In the genomic region with DNA sequence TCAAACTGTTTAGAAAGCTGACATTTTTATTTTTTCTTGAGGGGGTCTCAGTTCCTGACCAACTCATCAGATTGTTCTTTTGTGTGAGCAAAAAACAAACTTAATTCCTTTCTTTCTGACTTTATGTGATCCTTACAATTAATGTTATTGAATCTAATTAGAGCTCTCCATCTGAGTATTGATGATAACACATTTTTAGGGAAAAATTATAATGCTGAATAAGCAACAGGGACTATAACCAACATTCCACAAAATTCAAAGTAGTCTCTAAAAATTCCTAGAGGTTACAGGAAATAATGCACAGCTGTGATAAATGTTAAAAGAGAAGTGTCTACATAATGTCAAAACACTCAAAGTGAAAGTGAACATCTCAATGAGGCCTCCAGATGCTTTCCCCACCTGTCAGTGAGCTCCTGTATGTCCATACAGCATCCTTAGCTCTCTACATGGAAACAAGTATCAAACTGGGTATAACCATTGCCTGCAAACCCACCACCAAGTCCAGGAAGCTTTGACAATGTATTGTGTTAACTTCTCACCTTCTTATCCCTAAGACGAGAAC, we compare ENCODE assay signal across 15 cellular contexts.
DNase-seq lines count a peak whose midpoint lies in the region; ATAC-seq and TF ChIP-seq lines count a peak whose summit lies in the region.
"Had no signal": no experiment of that assay in that cellular context is flagged by ENCODE, and none has a peak within 500 bp of the region (broad histone marks: within the 10 kb centered on the region; RNA-seq: fewer than 3 reads in every experiment).

No MANE protein-coding gene starts in this region.

- no peaks in the 10 kb centered on the region for H3F3A ChIP-seq in SK-N-SH (replicated peaks; ENCODE audit: insufficient read depth)
- H3F3A ChIP-seq in GM23248 (ENCODE audit: insufficient read depth) = no peaks in the 10 kb centered on the region
- no peaks in the 10 kb centered on the region for H3F3A ChIP-seq in smooth muscle cell (ENCODE audit: low read depth)

- H3K9me2 ChIP-seq in SK-N-SH (no peaks in the 10 kb centered on the region), GM23248 (ENCODE audit: insufficient read depth) (0 out of 2 replicates have a peak, but pooled peaks cover 4% of the 10 kb centered on the region)

- ATAC-seq in SK-N-SH treated with all-trans-retinoic acid at 6 μM for 48 hours (no peak), left lobe of liver (no peak)

- TF ChIP-seq RAD21 in SK-N-SH (IDR thresholded peaks at IDR 0.05; ENCODE audit: low read length) = no peak

- in situ Hi-C loops in GM23248 (cut with MboI) = no loop called here

- WGBS in SK-N-SH (ENCODE audit: low lambda C conversion rate) = 27% methylated on average over 1 of the region's 1 CpG
- WGBS in GM23248 (ENCODE audit: low coverage in 1 of 2, low lambda C conversion rate in 2 of 2, missing lambda C conversion rate in 2 of 2), 2 experiments = 3 to 17% methylated on average over 1 of the region's 1 CpG
- 86% methylated on average over 1 of the region's 1 CpG for WGBS in smooth muscle cell (ENCODE audit: low lambda C conversion rate)

- H2AFZ ChIP-seq in SK-N-SH (ENCODE audit: low read depth) (no peak overlapping the region), GM23248 (peak overlapping the region; percentile 27; the same call in 1 of the 2 replicates), smooth muscle cell (ENCODE audit: low read depth) (peak overlapping the region; percentile 53)

- H3K4me3 ChIP-seq in SK-N-SH (ENCODE audit: low read depth in 2 of 2, low read length in 1 of 2) = no peak overlapping the region
- H3K4me3 ChIP-seq in GM23248 = no peak overlapping the region
- H3K4me3 ChIP-seq in smooth muscle cell = no peak overlapping the region
- H3K4me3 ChIP-seq: SK-N-MC had no signal

- 0 out of 2 replicates have a peak overlapping the region, but pooled peaks have one; percentile 14 for H3K4me2 ChIP-seq in SK-N-SH
- H3K4me2 ChIP-seq in GM23248 (ENCODE audit: unreplicated experiment) = no peak overlapping the region
- no peak overlapping the region for H3K4me2 ChIP-seq in smooth muscle cell

- H3K4me1 ChIP-seq in SK-N-SH (ENCODE audit: control insufficient read depth in 1 of 2, insufficient read depth in 2 of 2, low read depth in 1 of 2, low read length in 1 of 2) (no peaks in the 10 kb centered on the region), GM23248 (ENCODE audit: insufficient read depth) (no peaks in the 10 kb centered on the region), smooth muscle cell (ENCODE audit: low read depth) (no peaks in the 10 kb centered on the region)

- no peak for TF ChIP-seq EP300 in SK-N-SH (IDR thresholded peaks at IDR 0.05; ENCODE audit: borderline replicate concordance in 1 of 2, low read depth in 1 of 2, low read length in 1 of 2)

- H4K20me1 ChIP-seq in SK-N-SH (ENCODE audit: insufficient read depth) = no peaks in the 10 kb centered on the region
- H4K20me1 ChIP-seq in GM23248 (ENCODE audit: insufficient read depth) = no peaks in the 10 kb centered on the region
- H4K20me1 ChIP-seq in smooth muscle cell (ENCODE audit: low read depth) = no peaks in the 10 kb centered on the region

- H3K27ac ChIP-seq in SK-N-SH (ENCODE audit: low read depth in 2 of 2, low read length in 1 of 2) = no peak overlapping the region
- H3K27ac ChIP-seq in GM23248 = no peak overlapping the region
- H3K27ac ChIP-seq in smooth muscle cell (ENCODE audit: low read depth) = no peak overlapping the region
- H3K27ac ChIP-seq: SK-N-MC had no signal

- H3K79me2 ChIP-seq in SK-N-SH (ENCODE audit: insufficient read depth) (no peaks in the 10 kb centered on the region), GM23248 (ENCODE audit: insufficient read depth) (no peaks in the 10 kb centered on the region), smooth muscle cell (ENCODE audit: low read depth) (no peaks in the 10 kb centered on the region)

- no peak overlapping the region for H3K9ac ChIP-seq in SK-N-SH
- H3K9ac ChIP-seq in GM23248 = no peak overlapping the region
- no peak overlapping the region for H3K9ac ChIP-seq in smooth muscle cell (ENCODE audit: low read depth)

- no peaks in the 10 kb centered on the region for H3K9me3 ChIP-seq in SK-N-SH
- no peaks in the 10 kb centered on the region for H3K9me3 ChIP-seq in GM23248 (ENCODE audit: low read depth)
- no peaks in the 10 kb centered on the region for H3K9me3 ChIP-seq in smooth muscle cell (replicated peaks; ENCODE audit: low read depth)

- no peak for DNase-seq in SK-N-SH
- no peak for DNase-seq in GM23248
- DNase-seq in NCI-H2171 (lab: John Stamatoyannopoulos, UW) = peak; percentile 70
- DNase-seq in smooth muscle cell (lab: John Stamatoyannopoulos, UW; ENCODE audit: unreplicated experiment) = no peak
- no peak for DNase-seq in left lobe of liver (ENCODE audit: low spot score)
- DNase-seq in stimulated activated CD4-positive, alpha-beta T cell treated with anti-CD3 and anti-CD28 coated beads, Interleukin-4, amount 100 ng/mL, for 1 hour = no peak
- DNase-seq: COR-L47, HFFc6, KG1, NCI-H1436, NCI-H2081 treated with DMSO at 0.1 percent for 48 hours, NCI-H446, Right ventricle myocardium superior had no signal

- CTCF ChIA-PET in SK-N-SH (lab: Yijun Ruan, JAX) = no interaction called here

- TF ChIP-seq CTCF in SK-N-SH (IDR thresholded peaks at IDR 0.05) (no peak), smooth muscle cell (IDR thresholded peaks at IDR 0.05; ENCODE audit: borderline replicate concordance, insufficient read depth, poor library complexity, severe bottlenecking) (no peak)

- no peaks in the 10 kb centered on the region for H3K36me3 ChIP-seq in SK-N-SH (replicated peaks in 1 of 2; ENCODE audit: control insufficient read depth in 1 of 2, insufficient read depth in 2 of 2, low read length in 1 of 2)
- no peaks in the 10 kb centered on the region for H3K36me3 ChIP-seq in GM23248 (ENCODE audit: low read depth)
- H3K36me3 ChIP-seq in smooth muscle cell (ENCODE audit: low read depth) = no peaks in the 10 kb centered on the region

- no peaks in the 10 kb centered on the region for H3K27me3 ChIP-seq in SK-N-SH (ENCODE audit: insufficient read depth)
- H3K27me3 ChIP-seq in GM23248 (replicated peaks; ENCODE audit: insufficient read depth) = no peaks in the 10 kb centered on the region
- no peaks in the 10 kb centered on the region for H3K27me3 ChIP-seq in smooth muscle cell (ENCODE audit: low read depth)

- POLR2A ChIA-PET in SK-N-SH (lab: Yijun Ruan, JAX) = no interaction called here

TF ChIP-seq in SK-N-SH, 30 proteins besides CTCF, POLR2A, EP300 and RAD21 (continues in another document):
- TF ChIP-seq TAF1 (IDR thresholded peaks at IDR 0.05; ENCODE audit: borderline replicate concordance, low read depth, low read length) (no peak), FOSL2 (IDR thresholded peaks at IDR 0.05; ENCODE audit: borderline replicate concordance, low read depth) (no peak), SIN3A (IDR thresholded peaks at IDR 0.05; ENCODE audit: borderline replicate concordance, low read depth, low read length) (no peak), NRF1 (IDR thresholded peaks at IDR 0.05; ENCODE audit: low read depth, low read length) (no peak), NFIC (IDR thresholded peaks at IDR 0.05; ENCODE audit: borderline replicate concordance) (no peak), JUND (IDR thresholded peaks at IDR 0.05) (no peak), TEAD4 (IDR thresholded peaks at IDR 0.05; ENCODE audit: borderline replicate concordance, insufficient read depth) (no peak), FOXJ3 (CRISPR knock-in tag; IDR thresholded peaks at IDR 0.05) (no peak), TCF12 (IDR thresholded peaks at IDR 0.05) (no peak), MXI1 (IDR thresholded peaks at IDR 0.05; ENCODE audit: low read depth, low read length) (no peak), EZH2phosphoT487 (IDR thresholded peaks at IDR 0.05; ENCODE audit: borderline replicate concordance, low read depth) (no peak), ELF1 (IDR thresholded peaks at IDR 0.05) (no peak), RCOR1 (IDR thresholded peaks at IDR 0.05; ENCODE audit: low read length) (no peak), GATA2 (CRISPR knock-in tag; IDR thresholded peaks at IDR 0.05) (no peak)

TF ChIP-seq in SK-N-SH treated with all-trans-retinoic acid at 6 μM for 48 hours, 23 proteins besides CTCF, POLR2A, EP300 and RAD21 (continues in another document):
- TF ChIP-seq OSR1 (CRISPR knock-in tag; IDR thresholded peaks at IDR 0.05) (no peak), ARNTL (CRISPR knock-in tag; IDR thresholded peaks at IDR 0.05; ENCODE audit: borderline replicate concordance, low read depth) (no peak), CSRNP3 (CRISPR knock-in tag; IDR thresholded peaks at IDR 0.05) (no peak), ESRRG (CRISPR knock-in tag; IDR thresholded peaks at IDR 0.05) (no peak), PATZ1 (CRISPR knock-in tag; IDR thresholded peaks at IDR 0.05; ENCODE audit: borderline replicate concordance) (no peak)
